ENCODE assay signal across 16 cellular contexts in genomic region chr3:50574280-50574831, GRCh38. TPM values are rescaled to one million over a fixed set of nuclear protein-coding genes. Genes with fewer than 3 reads are reported as not detected.
A peak's percentile ranks its signal among the peaks of the same experiment; 100 is the strongest.
DNase-seq lines count a peak whose midpoint lies in the region; ATAC-seq lines count a peak whose summit lies in the region.
"Had no signal": no experiment of that assay in that cellular context is flagged by ENCODE, and none has a peak within 500 bp of the region (broad histone marks: within the 10 kb centered on the region; RNA-seq: fewer than 3 reads in every experiment).

No MANE protein-coding gene starts in this region.

- CTCF ChIA-PET in activated CD8-positive, alpha-beta memory T cell treated with anti-CD3 and anti-CD28 coated beads, Interleukin-2, amount 10 ng/mL, durations not matched to agents 7 days and 5 days (lab: Charles Lee), result interaction anchor here (1.0 to 14.4 kb wide), 4 partner anchors 10 to 234 kb away, joined by 3 to 859 read pairs (median 176); partner anchors contain the start of genes CISH, MAPKAPK3 and RASSF1
- CTCF ChIA-PET in activated CD4-positive, alpha-beta memory T cell treated with anti-CD3 and anti-CD28 coated beads for 36 hours (lab: Charles Lee), result interaction anchor here (0.6 to 14.6 kb wide), 7 partner anchors 9 to 79 kb away, joined by 3 to 908 read pairs (median 3); partner anchors contain the start of genes CISH and MAPKAPK3

- peaks cover 77% of the 10 kb centered on the region for H3K4me1 Mint-ChIP-seq in activated CD8-positive, alpha-beta memory T cell treated with anti-CD3 and anti-CD28 coated beads, Interleukin-2, amount 10 ng/mL, durations not matched to agents 7 days and 5 days
- H3K4me1 Mint-ChIP-seq in activated CD4-positive, alpha-beta memory T cell treated with anti-CD3 and anti-CD28 coated beads for 36 hours (ENCODE audit: low read depth), result peaks cover 68% of the 10 kb centered on the region
- H3K4me1 Mint-ChIP-seq in effector memory CD8-positive, alpha-beta T cell (ENCODE audit: low read depth in 2 of 2), result peaks cover 68 to 78% of the 10 kb centered on the region in 2 donors

- H3K27ac Mint-ChIP-seq in activated CD8-positive, alpha-beta memory T cell treated with anti-CD3 and anti-CD28 coated beads, Interleukin-2, amount 10 ng/mL, durations not matched to agents 7 days and 5 days, result peak overlapping the region; percentile 95
- peak overlapping the region; percentile 95 for H3K27ac Mint-ChIP-seq in activated CD4-positive, alpha-beta memory T cell treated with anti-CD3 and anti-CD28 coated beads for 36 hours
- H3K27ac Mint-ChIP-seq in effector memory CD8-positive, alpha-beta T cell, result peak overlapping the region; percentile 92 to 94

- peak; percentile 85 for DNase-seq in activated CD8-positive, alpha-beta memory T cell treated with anti-CD3 and anti-CD28 coated beads, Interleukin-2, amount 10 ng/mL, durations not matched to agents 7 days and 5 days
- no peak for DNase-seq in activated CD8-positive, alpha-beta memory T cell treated with anti-CD3 and anti-CD28 coated beads, Interleukin-2, amount 50 U/mL, for 4 hours
- peak; percentile 74 for DNase-seq in activated CD4-positive, alpha-beta memory T cell treated with anti-CD3 and anti-CD28 coated beads for 36 hours
- DNase-seq in effector memory CD8-positive, alpha-beta T cell, result no peak
- DNase-seq in stimulated activated naive CD8-positive, alpha-beta T cell treated with anti-CD3 and anti-CD28 coated beads, Interleukin-15, Interleukin-2, amounts not matched to agents 100 U/mL and 50 U/mL, for 24 hours, result peak; percentile 62
- no peak for DNase-seq in NCI-H2196 treated with DMSO at 0.1 percent for 48 hours (lab: John Stamatoyannopoulos, UW; ENCODE audit: unreplicated experiment)
- no peak for DNase-seq in HCEC 1CT
- DNase-seq: Caco-2, dorsolateral prefrontal cortex, heart right ventricle, Karpas-422, NCI-H1417 treated with DMSO at 0.1 percent for 48 hours, NCI-H446 treated with DMSO at 0.1 percent for 48 hours, SJCRH30 had no signal

- peak overlapping the region; percentile 89 for H3K4me3 Mint-ChIP-seq in activated CD8-positive, alpha-beta memory T cell treated with anti-CD3 and anti-CD28 coated beads, Interleukin-2, amount 10 ng/mL, durations not matched to agents 7 days and 5 days
- H3K4me3 Mint-ChIP-seq in activated CD4-positive, alpha-beta memory T cell treated with anti-CD3 and anti-CD28 coated beads for 36 hours, result peak overlapping the region; percentile 99
- H3K4me3 Mint-ChIP-seq in effector memory CD8-positive, alpha-beta T cell, result peak overlapping the region; percentile 70 to 79

- intact Hi-C loops in activated CD4-positive, alpha-beta memory T cell treated with anti-CD3 and anti-CD28 coated beads for 36 hours (cut with micrococcal nuclease), result loop anchor here (5.0 kb wide), 1 partner anchor 98 kb away; the partner anchor contains the start of gene DOCK3

- ATAC-seq in activated CD8-positive, alpha-beta memory T cell treated with anti-CD3 and anti-CD28 coated beads, Interleukin-2, amount 10 ng/mL, durations not matched to agents 7 days and 5 days, result peak; percentile 5
- ATAC-seq in effector memory CD8-positive, alpha-beta T cell (replicated peaks), result peak; percentile 40
- peak; percentile 5 for ATAC-seq in stimulated activated naive CD8-positive, alpha-beta T cell treated with anti-CD3 and anti-CD28 coated beads, Interleukin-15, Interleukin-2, amounts not matched to agents 100 U/mL and 50 U/mL, for 24 hours
- ATAC-seq in HG03442 (IDR thresholded peaks at IDR 0.05; ENCODE audit: unreplicated experiment), result no peak
- ATAC-seq: heart right ventricle, pancreas had no signal

- peaks cover 51% of the 10 kb centered on the region for H3K36me3 Mint-ChIP-seq in activated CD8-positive, alpha-beta memory T cell treated with anti-CD3 and anti-CD28 coated beads, Interleukin-2, amount 10 ng/mL, durations not matched to agents 7 days and 5 days
- H3K36me3 Mint-ChIP-seq in activated CD4-positive, alpha-beta memory T cell treated with anti-CD3 and anti-CD28 coated beads for 36 hours, result peaks cover 82% of the 10 kb centered on the region
- peaks cover 7% of the 10 kb centered on the region for H3K36me3 Mint-ChIP-seq in effector memory CD8-positive, alpha-beta T cell (ENCODE audit: insufficient read depth)

- peaks cover 2% of the 10 kb centered on the region for H3K27me3 Mint-ChIP-seq in activated CD8-positive, alpha-beta memory T cell treated with anti-CD3 and anti-CD28 coated beads, Interleukin-2, amount 10 ng/mL, durations not matched to agents 7 days and 5 days
- no peaks in the 10 kb centered on the region for H3K27me3 Mint-ChIP-seq in activated CD4-positive, alpha-beta memory T cell treated with anti-CD3 and anti-CD28 coated beads for 36 hours
- no peaks in the 10 kb centered on the region for H3K27me3 Mint-ChIP-seq in effector memory CD8-positive, alpha-beta T cell

- POLR2A ChIA-PET in activated CD4-positive, alpha-beta memory T cell treated with anti-CD3 and anti-CD28 coated beads for 36 hours (lab: Charles Lee), result interaction anchor here (1.0 to 14.0 kb wide), 3 partner anchors 16 to 237 kb away, joined by 4 to 1013 read pairs (median 510); partner anchors contain the start of genes CISH and MAPKAPK3

- no peaks in the 10 kb centered on the region for H3K9me3 Mint-ChIP-seq in activated CD8-positive, alpha-beta memory T cell treated with anti-CD3 and anti-CD28 coated beads, Interleukin-2, amount 10 ng/mL, durations not matched to agents 7 days and 5 days (ENCODE audit: low read depth)
- no peaks in the 10 kb centered on the region for H3K9me3 Mint-ChIP-seq in activated CD4-positive, alpha-beta memory T cell treated with anti-CD3 and anti-CD28 coated beads for 36 hours
- no peaks in the 10 kb centered on the region for H3K9me3 Mint-ChIP-seq in effector memory CD8-positive, alpha-beta T cell

RNA-seq across cellular contexts. Expression of gene HEMK1, which starts 5.0 kb away (rescaled TPM):
- 10 to 100 TPM; 49.9 to 61.3 TPM for total RNA-seq in activated CD8-positive, alpha-beta memory T cell treated with anti-CD3 and anti-CD28 coated beads, Interleukin-2, amount 10 ng/mL, durations not matched to agents 7 days and 5 days
- total RNA-seq in activated CD4-positive, alpha-beta memory T cell treated with anti-CD3 and anti-CD28 coated beads for 36 hours, result 10 to 100 TPM; 78.7 to 82.6 TPM

RNA-seq across cellular contexts. Expression of gene C3orf18, which starts 6.8 kb away (rescaled TPM):
- total RNA-seq in activated CD8-positive, alpha-beta memory T cell treated with anti-CD3 and anti-CD28 coated beads, Interleukin-2, amount 10 ng/mL, durations not matched to agents 7 days and 5 days, result 10 to 100 TPM; 15.6 to 17.8 TPM
- 10 to 100 TPM; 16.7 to 17.0 TPM for total RNA-seq in activated CD4-positive, alpha-beta memory T cell treated with anti-CD3 and anti-CD28 coated beads for 36 hours

RNA-seq across cellular contexts. Expression of gene CISH, which starts 37.2 kb away (rescaled TPM):
- total RNA-seq in activated CD8-positive, alpha-beta memory T cell treated with anti-CD3 and anti-CD28 coated beads, Interleukin-2, amount 10 ng/mL, durations not matched to agents 7 days and 5 days, result 100 to 1,000 TPM; 266 to 369 TPM
- 100 to 1,000 TPM; 319 TPM for total RNA-seq in activated CD4-positive, alpha-beta memory T cell treated with anti-CD3 and anti-CD28 coated beads for 36 hours

RNA-seq across cellular contexts. Expression of gene MAPKAPK3, which starts 42.6 kb away (rescaled TPM):
- 100 to 1,000 TPM; 156 to 175 TPM for total RNA-seq in activated CD8-positive, alpha-beta memory T cell treated with anti-CD3 and anti-CD28 coated beads, Interleukin-2, amount 10 ng/mL, durations not matched to agents 7 days and 5 days
- total RNA-seq in activated CD4-positive, alpha-beta memory T cell treated with anti-CD3 and anti-CD28 coated beads for 36 hours, result 100 to 1,000 TPM; 186 to 187 TPM

Comparison
In these comparisons a context has a peak if more than half of its experiments do, and no peak if none do; other contexts are left out.
1. DNase-seq: peak in activated CD8-positive, alpha-beta memory T cell treated with anti-CD3 and anti-CD28 coated beads, Interleukin-2, amount 10 ng/mL, durations not matched to agents 7 days and 5 days (single experiment), activated CD4-positive, alpha-beta memory T cell treated with anti-CD3 and anti-CD28 coated beads for 36 hours (single experiment) and stimulated activated naive CD8-positive, alpha-beta T cell treated with anti-CD3 and anti-CD28 coated beads, Interleukin-15, Interleukin-2, amounts not matched to agents 100 U/mL and 50 U/mL, for 24 hours (single experiment); none in activated CD8-positive, alpha-beta memory T cell treated with anti-CD3 and anti-CD28 coated beads, Interleukin-2, amount 50 U/mL, for 4 hours (single experiment), effector memory CD8-positive, alpha-beta T cell (0 of 3), NCI-H2196 treated with DMSO at 0.1 percent for 48 hours (single experiment) and HCEC 1CT (single experiment).
2. Peak in every context shown above with its lines, with median percentiles within 50 percentile points of each other: H3K27ac Mint-ChIP-seq and H3K4me3 Mint-ChIP-seq.